In the genomic region with DNA sequence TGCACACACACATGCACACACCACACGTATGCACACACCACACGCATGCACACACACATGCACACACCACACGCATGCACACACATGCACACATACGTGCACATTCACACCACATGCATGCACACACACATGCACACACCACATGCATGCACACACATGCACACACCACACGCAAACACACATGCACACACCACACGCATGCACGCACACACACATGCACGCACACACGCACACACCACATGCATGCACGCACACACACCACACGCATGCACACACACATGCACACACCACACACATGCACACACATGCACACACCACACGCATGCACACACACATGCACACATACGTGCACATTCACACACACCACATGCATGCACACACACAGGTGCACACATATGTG, we compare ENCODE assay signal across 15 cellular contexts.
A peak's percentile ranks its signal among the peaks of the same experiment; 100 is the strongest.
DNase-seq lines count a peak whose midpoint lies in the region; FAIRE-seq and TF ChIP-seq lines count a peak whose summit lies in the region.
"Had no signal": no experiment of that assay in that cellular context is flagged by ENCODE, and none has a peak within 500 bp of the region (broad histone marks: within the 10 kb centered on the region; RNA-seq: fewer than 3 reads in every experiment).

No MANE protein-coding gene starts in this region.

- H3K27me3 ChIP-seq in spleen (replicated peaks in 1 of 7) (peaks cover 0 to 36% (median 0%) of the 10 kb centered on the region in 7 donors), sigmoid colon (peaks cover 1 to 34% (median 21%) of the 10 kb centered on the region in 3 donors)

- no peaks in the 10 kb centered on the region for H3K4me1 ChIP-seq in spleen
- no peaks in the 10 kb centered on the region for H3K4me1 ChIP-seq in sigmoid colon

- TF ChIP-seq CTCF in spleen (IDR thresholded peaks at IDR 0.05 in 8 of 11, conservative IDR thresholded peaks at IDR 0.05 in 3 of 11): no peak
- no peak for TF ChIP-seq CTCF in sigmoid colon (IDR thresholded peaks at IDR 0.05)

- H3K36me3 ChIP-seq in spleen (no peaks in the 10 kb centered on the region), sigmoid colon (no peaks in the 10 kb centered on the region)
- H3K36me3 ChIP-seq: HAP-1 had no signal

- 82 to 97% (median 93%) methylated on average over 13 of the region's 13 CpGs for WGBS in spleen, 5 donors
- 93 to 98% methylated on average over 13 of the region's 13 CpGs for WGBS in sigmoid colon, 2 donors

- TF ChIP-seq EP300 in sigmoid colon (IDR thresholded peaks at IDR 0.05): no peak

- DNase-seq in GM12891 (ENCODE audit: insufficient read length, low spot score) (no peak), HTR-8/SVneo (ENCODE audit: insufficient read length, low spot score) (no peak), mesenteric fat pad (ENCODE audit: low spot score) (peak; percentile 16), spleen (peak; percentile 30), SW480 (ENCODE audit: low spot score) (no peak), sigmoid colon (no peak), NCI-H774 (lab: John Stamatoyannopoulos, UW) (no peak)
- DNase-seq: C1 segment of cervical spinal cord; Calu3; CD4-positive, alpha-beta T cell; DMS 273 treated with DMSO at 0.1 percent for 48 hours had no signal

- H3K9me3 ChIP-seq in spleen (no peaks in the 10 kb centered on the region), sigmoid colon (no peaks in the 10 kb centered on the region)
- H3K9me3 ChIP-seq: HAP-1 had no signal

- FAIRE-seq in GM12891 (lab: Jason Lieb, UNC) (peak; percentile 87), HTR-8/SVneo (lab: Jason Lieb, UNC) (peak; percentile 77)
- FAIRE-seq: A204.1, GM12878 had no signal

- H3K27ac ChIP-seq in spleen: no peak overlapping the region
- H3K27ac ChIP-seq in sigmoid colon: no peak overlapping the region

- TF ChIP-seq POLR2A in GM12891 (IDR thresholded peaks at IDR 0.05; ENCODE audit: low read depth, low read length): no peak
- TF ChIP-seq POLR2A in spleen (IDR thresholded peaks at IDR 0.05): no peak
- TF ChIP-seq POLR2A in sigmoid colon (IDR thresholded peaks at IDR 0.05): no peak

- H3K4me3 ChIP-seq in spleen (no peak overlapping the region), sigmoid colon (no peak overlapping the region)
- H3K4me3 ChIP-seq: GM12878, GM23338, HAP-1 had no signal

- intact Hi-C loops in spleen (cut with DNase I; ENCODE audit: low total_unique reads): no loop called here
- intact Hi-C loops in sigmoid colon (cut with DNase I): no loop called here

TF ChIP-seq in GM12891, 5 proteins besides CTCF, POLR2A, EP300 and RAD21:
- TF ChIP-seq SPI1 (IDR thresholded peaks at IDR 0.05; ENCODE audit: low read depth, low read length): no peak
- TF ChIP-seq PAX5 (IDR thresholded peaks at IDR 0.05; ENCODE audit: insufficient read depth, low read length, severe bottlenecking): no peak
- no peak for TF ChIP-seq POLR2AphosphoS5 (IDR thresholded peaks at IDR 0.05; ENCODE audit: low read depth, low read length)
- no peak for TF ChIP-seq TAF1 (IDR thresholded peaks at IDR 0.05; ENCODE audit: low read depth, low read length)
- TF ChIP-seq POU2F2 (IDR thresholded peaks at IDR 0.05; ENCODE audit: low read depth, low read length): no peak

Comparison
In these comparisons a context has a peak if more than half of its experiments do, and no peak if none do; other contexts are left out.
1. DNase-seq: peak in mesenteric fat pad (single experiment) and spleen (single experiment); none in GM12891 (single experiment), HTR-8/SVneo (single experiment), SW480 (single experiment), sigmoid colon (single experiment) and NCI-H774 (single experiment).